Comparison of ENCODE assay signal across 8 cellular contexts in genomic region chr20:16821211-16822089, GRCh38.
DNase-seq lines count a peak whose midpoint lies in the region; ATAC-seq and TF ChIP-seq lines count a peak whose summit lies in the region.

No MANE protein-coding gene starts in this region.

- intact Hi-C loops in Caco-2 (cut with micrococcal nuclease; ENCODE audit: unreplicated experiment) = loop anchor here (1.0 kb wide), 1 partner anchor 17 kb away; no protein-coding TSS in a partner anchor
- intact Hi-C loops in PC-9 (cut with micrococcal nuclease; ENCODE audit: unreplicated experiment) = loop anchor here (1.0 kb wide), 1 partner anchor 17 kb away; no protein-coding TSS in a partner anchor

- H3K79me2 ChIP-seq in PC-9 (ENCODE audit: low read depth) = no peaks in the 10 kb centered on the region

- H3F3A ChIP-seq in PC-9 (ENCODE audit: insufficient read depth, low read depth) = no peaks in the 10 kb centered on the region

- no peak overlapping the region for H3K4me3 Mint-ChIP-seq in Caco-2 (ENCODE audit: unreplicated experiment)
- no peak overlapping the region for H3K4me3 Mint-ChIP-seq in naive B cell

- H3K9me3 ChIP-seq in Caco-2 = no peaks in the 10 kb centered on the region; the same call in 1 of the 2 replicates
- no peaks in the 10 kb centered on the region for H3K9me3 ChIP-seq in PC-9 (ENCODE audit: insufficient read depth, low read depth)

- POLR2A ChIA-PET in Caco-2 (lab: Charles Lee) (no interaction called here), PC-9 (lab: Charles Lee; ENCODE audit: unreplicated experiment) (no interaction called here)

- H3K27ac Mint-ChIP-seq in Caco-2 (ENCODE audit: unreplicated experiment) (no peak overlapping the region), naive B cell (no peak overlapping the region)

- no peak overlapping the region for H3K27ac ChIP-seq in PC-9

- CTCF ChIA-PET in Caco-2 (lab: Charles Lee) = interaction anchor here (0.6 to 2.2 kb wide), 9 partner anchors 8 to 551 kb away, joined by 3 to 36 read pairs (median 4); no protein-coding TSS in a partner anchor
- CTCF ChIA-PET in PC-9 (lab: Charles Lee) = interaction anchor here (0.6 to 1.4 kb wide), 4 partner anchors 17 to 55 kb away, joined by 3 to 10 read pairs (median 4); no protein-coding TSS in a partner anchor

- no peaks in the 10 kb centered on the region for H3K4me1 Mint-ChIP-seq in Caco-2 (ENCODE audit: low read depth, unreplicated experiment)
- H3K4me1 Mint-ChIP-seq in naive B cell = no peaks in the 10 kb centered on the region

- DNase-seq in Caco-2 (peak; percentile 41 to 49), HuH-7 (ENCODE audit: low spot score) (peak; percentile 48), PC-9 (peak; percentile 25 to 43), choroid plexus epithelial cell (ENCODE audit: low read depth) (peak; percentile 60), naive B cell (peak; percentile 7)

- H3K4me2 ChIP-seq in PC-9 = 0 out of 2 replicates have a peak overlapping the region, but pooled peaks have one; percentile 15

- TF ChIP-seq CTCF in Caco-2 (IDR thresholded peaks at IDR 0.05; ENCODE audit: insufficient read depth in 1 of 2, low read depth in 1 of 2, low read length in 1 of 2, severe bottlenecking in 1 of 2, unreplicated experiment in 1 of 2) (peak; percentile 81 to 88), PC-9 (conservative IDR thresholded peaks at IDR 0.05) (peak; percentile 95), choroid plexus epithelial cell (conservative IDR thresholded peaks at IDR 0.05; ENCODE audit: low read depth, low read length) (peak; percentile 88)

- H3K36me3 ChIP-seq in Caco-2 (ENCODE audit: control insufficient read depth, insufficient read depth, low read length) = no peaks in the 10 kb centered on the region
- no peaks in the 10 kb centered on the region for H3K36me3 ChIP-seq in PC-9 (ENCODE audit: low read depth)

- no TSS peak for BruUV-seq in Caco-2 (replicated peaks; lab: Mats Ljungman, UMichigan)
- no TSS peak for BruUV-seq in PC-9 (replicated peaks; lab: Mats Ljungman, UMichigan)

- peak; percentile 64 for ATAC-seq in GM19035 (IDR thresholded peaks at IDR 0.05; ENCODE audit: unreplicated experiment)
- no peak for ATAC-seq in naive B cell (ENCODE audit: low read depth in 2 of 2)
- ATAC-seq in HG02763 (IDR thresholded peaks at IDR 0.05; ENCODE audit: unreplicated experiment) = no peak
- no peak for ATAC-seq in GM18520 (IDR thresholded peaks at IDR 0.05; ENCODE audit: unreplicated experiment)

- H3K9me3 Mint-ChIP-seq in Caco-2 (ENCODE audit: unreplicated experiment) (no peaks in the 10 kb centered on the region), naive B cell (peaks cover 0 to 17% (median 9%) of the 10 kb centered on the region in 7 donors)

- H3K36me3 Mint-ChIP-seq in Caco-2 (ENCODE audit: insufficient read depth, unreplicated experiment) = no peaks in the 10 kb centered on the region
- H3K36me3 Mint-ChIP-seq in naive B cell = no peaks in the 10 kb centered on the region

- H3K4me1 ChIP-seq in Caco-2 = no peaks in the 10 kb centered on the region
- no peaks in the 10 kb centered on the region for H3K4me1 ChIP-seq in PC-9 (replicated peaks; ENCODE audit: insufficient read depth)

- peaks cover 2% of the 10 kb centered on the region; the same call in 1 of the 2 replicates for H3K27me3 ChIP-seq in Caco-2 (replicated peaks; ENCODE audit: control insufficient read depth, insufficient read depth, low read length)
- H3K27me3 ChIP-seq in PC-9 (ENCODE audit: insufficient read depth, low read depth) = peaks cover 17% of the 10 kb centered on the region

- no peak overlapping the region for H2AFZ ChIP-seq in PC-9

- no peaks in the 10 kb centered on the region for H4K20me1 ChIP-seq in PC-9 (ENCODE audit: insufficient read depth)

- no peaks in the 10 kb centered on the region for H3K9me2 ChIP-seq in PC-9 (ENCODE audit: insufficient read depth)

- peaks cover 15% of the 10 kb centered on the region for H3K27me3 Mint-ChIP-seq in Caco-2 (ENCODE audit: insufficient read depth, unreplicated experiment)
- peaks cover 24 to 26% (median 25%) of the 10 kb centered on the region in 3 donors for H3K27me3 Mint-ChIP-seq in naive B cell

- no peak overlapping the region for H3K4me3 ChIP-seq in Caco-2 (ENCODE audit: low read depth, low read length)
- H3K4me3 ChIP-seq in PC-9 = no peak overlapping the region
- no peak overlapping the region for H3K4me3 ChIP-seq in choroid plexus epithelial cell (ENCODE audit: low read depth, low read length)

Comparison
In these comparisons a context has a peak if more than half of its experiments do, and no peak if none do; other contexts are left out.
1. DNase-seq: peak in every context shown above with its lines; median percentile 60 in choroid plexus epithelial cell; 48 in HuH-7; 45 in Caco-2; 34 in PC-9; 7 in naive B cell.